Comparison of ENCODE assay signal across 8 cellular contexts in genomic region chr7:134458341-134458805, GRCh38. TPM values are rescaled to one million over a fixed set of nuclear protein-coding genes. Genes with fewer than 3 reads are reported as not detected.
A peak's percentile ranks its signal among the peaks of the same experiment; 100 is the strongest.
DNase-seq lines count a peak whose midpoint lies in the region; ATAC-seq, FAIRE-seq and TF ChIP-seq lines count a peak whose summit lies in the region.

No MANE protein-coding gene starts in this region.

- H3K4me3 Mint-ChIP-seq in activated naive CD8-positive, alpha-beta T cell = peak overlapping the region; percentile 90
- peak overlapping the region; percentile 80 for H3K4me3 Mint-ChIP-seq in progenitor cell of endocrine pancreas (ENCODE audit: low read depth)

- peak; percentile 44 for TF ChIP-seq CTCF in progenitor cell of endocrine pancreas (IDR thresholded peaks at IDR 0.05; ENCODE audit: unreplicated experiment)

- peak; percentile 49 for ATAC-seq in GM19397 (IDR thresholded peaks at IDR 0.05; ENCODE audit: unreplicated experiment)
- ATAC-seq in HG03520 (IDR thresholded peaks at IDR 0.05; ENCODE audit: unreplicated experiment) = peak; percentile 45
- ATAC-seq in left cardiac atrium = peak; percentile 64 to 73

- in situ Hi-C loops in SK-MEL-5 (cut with HindIII; ENCODE audit: low pct_unique_long_range_greater_than_20kb, low sequenced_read_pairs) = no loop called here

- intact Hi-C loops in left cardiac atrium (cut with DNase I) = no loop called here

- peaks cover 53% of the 10 kb centered on the region for H3K4me1 Mint-ChIP-seq in activated naive CD8-positive, alpha-beta T cell (ENCODE audit: low read depth)
- peaks cover 18% of the 10 kb centered on the region for H3K4me1 Mint-ChIP-seq in progenitor cell of endocrine pancreas (ENCODE audit: low read depth)

- H3K27ac Mint-ChIP-seq in activated naive CD8-positive, alpha-beta T cell = peak overlapping the region; percentile 41
- H3K27ac Mint-ChIP-seq in progenitor cell of endocrine pancreas = peak overlapping the region; percentile 78

- peaks cover 3% of the 10 kb centered on the region for H3K36me3 Mint-ChIP-seq in activated naive CD8-positive, alpha-beta T cell
- H3K36me3 Mint-ChIP-seq in progenitor cell of endocrine pancreas (ENCODE audit: insufficient read depth) = peaks cover 6% of the 10 kb centered on the region

- DNase-seq in COLO829 (ENCODE audit: low spot score) (peak; percentile 56), SK-MEL-5 (ENCODE audit: low read depth, low spot score) (peak; percentile 59), left cardiac atrium (peak; percentile 61), progenitor cell of endocrine pancreas (ENCODE audit: low spot score, unreplicated experiment) (peak; percentile 51), urothelium cell line (ENCODE audit: low spot score) (peak; percentile 56)

- no peaks in the 10 kb centered on the region for H3K27me3 Mint-ChIP-seq in activated naive CD8-positive, alpha-beta T cell
- H3K27me3 Mint-ChIP-seq in progenitor cell of endocrine pancreas = peaks cover 4% of the 10 kb centered on the region

- H3K9me3 Mint-ChIP-seq in activated naive CD8-positive, alpha-beta T cell (ENCODE audit: low read depth) = no peaks in the 10 kb centered on the region
- no peaks in the 10 kb centered on the region for H3K9me3 Mint-ChIP-seq in progenitor cell of endocrine pancreas (ENCODE audit: low read depth)

- FAIRE-seq in urothelium cell line (lab: Jason Lieb, UNC) = no peak

RNA-seq across cellular contexts. Expression of gene AKR1B1, which starts 0.5 kb away (rescaled TPM):
- 85.0 and 94.1 TPM in 2 replicates for total RNA-seq in SK-MEL-5 (2014; rRNA removed; shearing (Covaris generic))
- polyA plus RNA-seq in SK-MEL-5 (2015; cell fraction: cytosol; rRNA removed) = 181 and 196 TPM in 2 replicates
- 125 and 159 TPM in 2 replicates for polyA plus RNA-seq in SK-MEL-5 (2015; cell fraction: nucleus; rRNA removed)
- total RNA-seq in left cardiac atrium (100 to 1,000 TPM; 294 to 391 TPM), progenitor cell of endocrine pancreas (96.0 and 99.8 TPM in 2 replicates)

Comparison
In these comparisons a context has a peak if more than half of its experiments do, and no peak if none do; other contexts are left out.
1. Peak in every context shown above with its lines: DNase-seq and ATAC-seq.